In genomic region chr20:1830240-1830639, GRCh38 we compare ENCODE assay signal across 1 cellular context.
TF ChIP-seq lines count a peak whose summit lies in the region.

No MANE protein-coding gene starts in this region.

TF ChIP-seq in IMR-90, 13 proteins besides CTCF, POLR2A, EP300 and RAD21 (continued from another document):
- TF ChIP-seq CHD1 (IDR thresholded peaks at IDR 0.05; ENCODE audit: low read depth, low read length) (no peak; the same call in 1 of the 2 replicates), BHLHE40 (IDR thresholded peaks at IDR 0.05; ENCODE audit: low read depth, low read length) (peak; percentile 95), RCOR1 (IDR thresholded peaks at IDR 0.05; ENCODE audit: insufficient replicate concordance, low read length) (peak; percentile 69), CEBPB (IDR thresholded peaks at IDR 0.05; ENCODE audit: low read depth, low read length) (peak; percentile 33; the same call in 1 of the 2 replicates), USF2 (IDR thresholded peaks at IDR 0.05; ENCODE audit: low read depth, low read length) (peak; percentile 57; the same call in 1 of the 2 replicates), MXI1 (IDR thresholded peaks at IDR 0.05; ENCODE audit: borderline replicate concordance, low read depth, low read length) (0 out of 2 replicates have a peak, but pooled peaks have one; percentile 32)
